8 cellular contexts compared by ENCODE assay signal in genomic region chr5:39217365-39218281, GRCh38. TPM values are rescaled to one million over a fixed set of nuclear protein-coding genes. Genes with fewer than 3 reads are reported as not detected.
DNase-seq lines count a peak whose midpoint lies in the region; ATAC-seq, FAIRE-seq and TF ChIP-seq lines count a peak whose summit lies in the region.

No MANE protein-coding gene starts in this region.

- no peaks in the 10 kb centered on the region for H3K36me3 Mint-ChIP-seq in activated T-cell treated with anti-CD3 and anti-CD28 coated beads, Interleukin-2, amount 50 U/mL, for 24 hours (ENCODE audit: low read depth)
- peaks cover 0 to 1% (median 0%) of the 10 kb centered on the region in 5 donors for H3K36me3 Mint-ChIP-seq in naive thymus-derived CD4-positive, alpha-beta T cell
- no peaks in the 10 kb centered on the region for H3K36me3 Mint-ChIP-seq in stimulated activated naive CD8-positive, alpha-beta T cell treated with anti-CD3 and anti-CD28 coated beads, Interleukin-15, Interleukin-2, amounts not matched to agents 100 ng/mL and 50 ng/mL, for 24 hours (ENCODE audit: low read depth)

- no peak overlapping the region for H2AFZ ChIP-seq in PC-9

- H3K27me3 ChIP-seq in PC-9 (ENCODE audit: insufficient read depth, low read depth): no peaks in the 10 kb centered on the region
- no peaks in the 10 kb centered on the region for H3K27me3 ChIP-seq in esophagus muscularis mucosa
- no peaks in the 10 kb centered on the region for H3K27me3 ChIP-seq in naive thymus-derived CD4-positive, alpha-beta T cell (ENCODE audit: control insufficient read depth in 2 of 2, insufficient read depth in 2 of 2, low read length in 2 of 2)

- no peaks in the 10 kb centered on the region for H3K9me2 ChIP-seq in PC-9 (ENCODE audit: insufficient read depth)

- peak overlapping the region; percentile 69 for H3K27ac ChIP-seq in PC-9
- H3K27ac ChIP-seq in esophagus muscularis mucosa (replicated peaks in 1 of 4): no peak overlapping the region
- peak overlapping the region; percentile 93 for H3K27ac ChIP-seq in naive thymus-derived CD4-positive, alpha-beta T cell (ENCODE audit: low read depth, low read length)

- no peak for TF ChIP-seq EP300 in esophagus muscularis mucosa (IDR thresholded peaks at IDR 0.05)

- H3K9me3 ChIP-seq in PC-9 (ENCODE audit: insufficient read depth, low read depth) (peaks cover 5% of the 10 kb centered on the region; the same call in 1 of the 2 replicates), esophagus muscularis mucosa (no peaks in the 10 kb centered on the region)
- no peaks in the 10 kb centered on the region for H3K9me3 ChIP-seq in naive thymus-derived CD4-positive, alpha-beta T cell (ENCODE audit: control insufficient read depth in 2 of 3, low read length in 3 of 3)

- peak overlapping the region; percentile 43 for H3K4me2 ChIP-seq in PC-9

- H3K36me3 ChIP-seq in PC-9 (ENCODE audit: low read depth): no peaks in the 10 kb centered on the region
- H3K36me3 ChIP-seq in esophagus muscularis mucosa: no peaks in the 10 kb centered on the region
- H3K36me3 ChIP-seq in naive thymus-derived CD4-positive, alpha-beta T cell (ENCODE audit: control insufficient read depth in 2 of 3, insufficient read depth in 3 of 3, low read length in 3 of 3): no peaks in the 10 kb centered on the region

- BruUV-seq in PC-9 (replicated peaks; lab: Mats Ljungman, UMichigan): no TSS peak

- no peaks in the 10 kb centered on the region for H3K9me3 Mint-ChIP-seq in activated T-cell treated with anti-CD3 and anti-CD28 coated beads, Interleukin-2, amount 50 U/mL, for 24 hours
- H3K9me3 Mint-ChIP-seq in naive thymus-derived CD4-positive, alpha-beta T cell: no peaks in the 10 kb centered on the region
- H3K9me3 Mint-ChIP-seq in stimulated activated naive CD8-positive, alpha-beta T cell treated with anti-CD3 and anti-CD28 coated beads, Interleukin-15, Interleukin-2, amounts not matched to agents 100 ng/mL and 50 ng/mL, for 24 hours: no peaks in the 10 kb centered on the region

- TF ChIP-seq CTCF in D721Med (IDR thresholded peaks at IDR 0.05; ENCODE audit: insufficient read depth, missing control alignments) (peak; percentile 97), PC-9 (conservative IDR thresholded peaks at IDR 0.05) (peak; percentile 99), esophagus muscularis mucosa (IDR thresholded peaks at IDR 0.05) (peak; percentile 90 to 97 (median 93))

- peaks cover 52% of the 10 kb centered on the region for H3K4me1 ChIP-seq in PC-9 (replicated peaks; ENCODE audit: insufficient read depth)
- H3K4me1 ChIP-seq in esophagus muscularis mucosa: peaks cover 0 to 5% (median 2%) of the 10 kb centered on the region in 4 donors
- H3K4me1 ChIP-seq in naive thymus-derived CD4-positive, alpha-beta T cell (ENCODE audit: control insufficient read depth in 2 of 2, insufficient read depth in 2 of 2, low read length in 2 of 2): peaks cover 45 to 49% of the 10 kb centered on the region in 2 donors

- no peak for FAIRE-seq in D721Med (lab: Jason Lieb, UNC)

- CTCF ChIA-PET in PC-9 (lab: Charles Lee): interaction anchor here (0.5 to 3.8 kb wide), 16 partner anchors 14 to 776 kb away, joined by 3 to 24 read pairs (median 5); partner anchors contain the start of gene DAB2
- CTCF ChIA-PET in naive thymus-derived CD4-positive, alpha-beta T cell (lab: Charles Lee): interaction anchor here (0.5 to 10.1 kb wide), 36 partner anchors 9 to 353 kb away, joined by 3 to 192 read pairs (median 6); no protein-coding TSS in a partner anchor

- WGBS in esophagus muscularis mucosa: 62% methylated on average over 16 of the region's 16 CpGs

- H3K4me3 Mint-ChIP-seq in activated T-cell treated with anti-CD3 and anti-CD28 coated beads, Interleukin-2, amount 50 U/mL, for 24 hours: peak overlapping the region; percentile 76
- H3K4me3 Mint-ChIP-seq in naive thymus-derived CD4-positive, alpha-beta T cell: peak overlapping the region; percentile 82 to 98 (median 86)
- H3K4me3 Mint-ChIP-seq in stimulated activated naive CD8-positive, alpha-beta T cell treated with anti-CD3 and anti-CD28 coated beads, Interleukin-15, Interleukin-2, amounts not matched to agents 100 ng/mL and 50 ng/mL, for 24 hours: peak overlapping the region; percentile 83

- DNase-seq in D721Med (ENCODE audit: insufficient read length, low spot score) (no peak), PC-9 (peak; percentile 80), esophagus muscularis mucosa (ENCODE audit: extremely low spot score) (no peak)
- DNase-seq in Jurkat, Clone E6-1 (ENCODE audit: low read depth, low spot score): peak; percentile 90
- peak; percentile 77 for DNase-seq in activated T-cell treated with anti-CD3 and anti-CD28 coated beads, Interleukin-2, amount 50 U/mL, for 24 hours
- DNase-seq in naive thymus-derived CD4-positive, alpha-beta T cell: peak in 8 of 9 donors; percentile 68 to 88 (median 83)

- H3K4me3 ChIP-seq in Jurkat, Clone E6-1 (ENCODE audit: low read length): peak overlapping the region; percentile 53
- H3K4me3 ChIP-seq in PC-9 (no peak overlapping the region), esophagus muscularis mucosa (peak overlapping the region in 1 of 4 donors; percentile 4)
- peak overlapping the region; percentile 74 for H3K4me3 ChIP-seq in naive thymus-derived CD4-positive, alpha-beta T cell (ENCODE audit: low read length)

- H3K27ac Mint-ChIP-seq in activated T-cell treated with anti-CD3 and anti-CD28 coated beads, Interleukin-2, amount 50 U/mL, for 24 hours: peak overlapping the region; percentile 95
- peak overlapping the region; percentile 84 to 99 (median 94) for H3K27ac Mint-ChIP-seq in naive thymus-derived CD4-positive, alpha-beta T cell
- peak overlapping the region; percentile 96 for H3K27ac Mint-ChIP-seq in stimulated activated naive CD8-positive, alpha-beta T cell treated with anti-CD3 and anti-CD28 coated beads, Interleukin-15, Interleukin-2, amounts not matched to agents 100 ng/mL and 50 ng/mL, for 24 hours

- peaks cover 22% of the 10 kb centered on the region; the same call in 1 of the 2 replicates for H3F3A ChIP-seq in PC-9 (ENCODE audit: insufficient read depth, low read depth)

- H4K20me1 ChIP-seq in PC-9 (ENCODE audit: insufficient read depth): no peaks in the 10 kb centered on the region

- TF ChIP-seq POLR2A in esophagus muscularis mucosa (IDR thresholded peaks at IDR 0.05; ENCODE audit: low read depth): no peak

- no peaks in the 10 kb centered on the region for H3K27me3 Mint-ChIP-seq in activated T-cell treated with anti-CD3 and anti-CD28 coated beads, Interleukin-2, amount 50 U/mL, for 24 hours
- H3K27me3 Mint-ChIP-seq in naive thymus-derived CD4-positive, alpha-beta T cell: no peaks in the 10 kb centered on the region
- H3K27me3 Mint-ChIP-seq in stimulated activated naive CD8-positive, alpha-beta T cell treated with anti-CD3 and anti-CD28 coated beads, Interleukin-15, Interleukin-2, amounts not matched to agents 100 ng/mL and 50 ng/mL, for 24 hours: no peaks in the 10 kb centered on the region

- H3K79me2 ChIP-seq in PC-9 (ENCODE audit: low read depth): no peaks in the 10 kb centered on the region

- POLR2A ChIA-PET in PC-9 (lab: Charles Lee; ENCODE audit: unreplicated experiment): interaction anchor here (0.5 to 0.7 kb wide), 3 partner anchors 18 to 641 kb away, joined by 3 to 4 read pairs (median 3); no protein-coding TSS in a partner anchor
- POLR2A ChIA-PET in naive thymus-derived CD4-positive, alpha-beta T cell (lab: Charles Lee): interaction anchor here (0.7 to 6.7 kb wide), 23 partner anchors 9 to 77 kb away, joined by 3 to 211 read pairs (median 11); no protein-coding TSS in a partner anchor

- intact Hi-C loops in PC-9 (cut with micrococcal nuclease; ENCODE audit: unreplicated experiment) (loop anchor here (1.0 to 5.0 kb wide), 5 partner anchors 66 to 223 kb away; partner anchors contain the start of gene DAB2), esophagus muscularis mucosa (cut with DNase I) (loop anchor here (1.0 to 5.0 kb wide), 3 partner anchors 65 to 353 kb away; no protein-coding TSS in a partner anchor)
- intact Hi-C loops in naive thymus-derived CD4-positive, alpha-beta T cell (cut with micrococcal nuclease): loop anchor here (1.0 to 10.0 kb wide), 16 partner anchors 9 to 1537 kb away; partner anchors contain the start of genes TTC33 (in 2 of the 2) and RICTOR (in 1 of the 2)

- peaks cover 80% of the 10 kb centered on the region for H3K4me1 Mint-ChIP-seq in activated T-cell treated with anti-CD3 and anti-CD28 coated beads, Interleukin-2, amount 50 U/mL, for 24 hours (ENCODE audit: low read depth)
- peaks cover 44 to 89% (median 77%) of the 10 kb centered on the region in 7 donors for H3K4me1 Mint-ChIP-seq in naive thymus-derived CD4-positive, alpha-beta T cell
- peaks cover 73% of the 10 kb centered on the region for H3K4me1 Mint-ChIP-seq in stimulated activated naive CD8-positive, alpha-beta T cell treated with anti-CD3 and anti-CD28 coated beads, Interleukin-15, Interleukin-2, amounts not matched to agents 100 ng/mL and 50 ng/mL, for 24 hours (ENCODE audit: low read depth)

- ATAC-seq in GM21447 (IDR thresholded peaks at IDR 0.05; ENCODE audit: unreplicated experiment): peak; percentile 79
- peak; percentile 86 for ATAC-seq in naive thymus-derived CD4-positive, alpha-beta T cell

RNA-seq across cellular contexts. Expression of gene FYB1, which starts 1.7 kb away (rescaled TPM):
- polyA plus RNA-seq in Jurkat, Clone E6-1 (2012; ENCODE audit: insufficient read depth, insufficient read length): 3.7 TPM
- total RNA-seq in PC-9 (2021) (7.1 and 10.5 TPM in 2 replicates), esophagus muscularis mucosa (10 to 100 TPM in 1 of 4 donors, 1 to 10 TPM in 3; 3.2 to 12.9 (median 3.9) TPM)
- 100 to 1,000 TPM; 310 to 701 (median 497) TPM for total RNA-seq in naive thymus-derived CD4-positive, alpha-beta T cell
- 100 to 1,000 TPM; 342 to 488 TPM for polyA plus RNA-seq in naive thymus-derived CD4-positive, alpha-beta T cell

Comparison
In these comparisons a context has a peak if more than half of its experiments do, and no peak if none do; other contexts are left out.
1. DNase-seq: peak in Jurkat, Clone E6-1 (single experiment), PC-9 (2 of 2), activated T-cell treated with anti-CD3 and anti-CD28 coated beads, Interleukin-2, amount 50 U/mL, for 24 hours (single experiment) and naive thymus-derived CD4-positive, alpha-beta T cell (8 of 9); none in D721Med (single experiment) and esophagus muscularis mucosa (single experiment).
2. H3K27ac ChIP-seq: peak in PC-9 (single experiment) and naive thymus-derived CD4-positive, alpha-beta T cell (single experiment); none in esophagus muscularis mucosa (0 of 4).
3. RNA of gene FYB1, which starts 1.7 kb away (total RNA-seq): 310 to 701 TPM in naive thymus-derived CD4-positive, alpha-beta T cell; 7.1 to 10.5 TPM in PC-9 and 3.2 to 12.9 TPM in esophagus muscularis mucosa; every median in the first group is over 10 times any median in the second.
4. Peak in every context shown above with its lines, with median percentiles within 50 percentile points of each other: CTCF ChIP-seq, H3K27ac Mint-ChIP-seq and H3K4me3 Mint-ChIP-seq.